ENCODE assay signal across 6 cellular contexts in the genomic region with DNA sequence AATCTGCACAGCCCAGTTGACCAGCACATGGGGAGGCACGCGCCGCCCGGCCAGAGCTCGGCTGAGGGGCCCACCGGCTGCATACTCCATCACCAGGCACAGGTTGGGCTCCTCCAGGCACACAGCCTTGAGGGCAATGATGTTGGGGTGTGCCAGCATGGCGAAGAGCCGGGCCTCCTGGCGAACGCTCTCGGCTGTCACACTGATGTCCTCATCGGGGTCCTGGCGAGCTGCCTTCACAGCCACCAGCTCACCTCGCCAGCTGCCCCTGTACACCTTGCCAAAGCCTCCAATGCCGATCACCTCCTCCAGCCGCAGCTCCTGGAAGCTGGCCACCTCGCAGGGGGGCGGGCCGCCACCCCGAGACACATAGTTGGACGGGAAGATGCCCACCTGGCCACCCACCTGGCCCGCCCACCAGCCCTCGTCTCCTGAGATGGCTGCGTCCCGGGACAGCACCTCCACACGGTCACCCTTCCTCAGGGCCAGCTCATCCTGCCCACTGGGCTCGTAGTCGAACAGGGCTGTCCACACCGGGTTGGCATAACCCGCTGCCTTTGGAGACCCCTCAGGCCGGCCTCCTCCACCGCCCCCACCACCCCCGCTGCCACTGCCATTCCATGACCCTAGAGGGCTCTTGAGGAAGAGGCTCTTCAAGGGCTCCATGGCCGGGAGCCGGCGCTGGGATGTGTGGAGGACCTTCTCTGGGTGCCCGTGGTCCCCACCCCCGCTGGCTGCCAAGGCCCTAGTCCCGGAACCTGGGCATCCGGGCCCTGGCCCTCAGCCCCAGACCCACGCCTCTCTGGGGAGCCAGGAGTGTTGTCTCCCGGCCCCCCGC. TPM values are rescaled to one million over a fixed set of nuclear protein-coding genes. Genes with fewer than 3 reads are reported as not detected.
A peak's percentile ranks its signal among the peaks of the same experiment; 100 is the strongest.
DNase-seq lines count a peak whose midpoint lies in the region; FAIRE-seq and TF ChIP-seq lines count a peak whose summit lies in the region.

No MANE protein-coding gene starts in this region.

- no TSS peak for BruUV-seq in Calu3 (replicated peaks; lab: Mats Ljungman, UMichigan)

- H3K4me3 Mint-ChIP-seq in Calu3 (ENCODE audit: low read depth, unreplicated experiment): peak overlapping the region; percentile 93
- peak overlapping the region; percentile 91 for H3K4me3 Mint-ChIP-seq in T-helper 2 cell treated with Interferon-gamma antibody and Interleukin-4, amounts not matched to agents 5 μg/mL and 100 μg/mL, for 36 hours

- peaks cover 46% of the 10 kb centered on the region for H3K4me1 Mint-ChIP-seq in Calu3 (ENCODE audit: low read depth, unreplicated experiment)
- H3K4me1 Mint-ChIP-seq in T-helper 2 cell treated with Interferon-gamma antibody and Interleukin-4, amounts not matched to agents 5 μg/mL and 100 μg/mL, for 36 hours (ENCODE audit: low read depth): peaks cover 38% of the 10 kb centered on the region

- peak overlapping the region; percentile 62 to 96 (median 93) for H3K4me3 ChIP-seq in keratinocyte (ENCODE audit: control insufficient read depth in 2 of 3, extremely low read depth in 1 of 3, insufficient read depth in 2 of 3, low read depth in 1 of 3, low read length in 3 of 3)

- peaks cover 86% of the 10 kb centered on the region for H3K36me3 Mint-ChIP-seq in Calu3 (ENCODE audit: insufficient read depth, unreplicated experiment)
- peaks cover 35% of the 10 kb centered on the region for H3K36me3 Mint-ChIP-seq in T-helper 2 cell treated with Interferon-gamma antibody and Interleukin-4, amounts not matched to agents 5 μg/mL and 100 μg/mL, for 36 hours (ENCODE audit: low read depth)

- no peak for FAIRE-seq in keratinocyte (lab: Jason Lieb, UNC)
- FAIRE-seq in D721Med (lab: Jason Lieb, UNC): no peak

- no peaks in the 10 kb centered on the region for H3K9me1 ChIP-seq in keratinocyte (ENCODE audit: control insufficient read depth, extremely low read depth, insufficient read depth, low read length)

- H3K4me1 ChIP-seq in keratinocyte (ENCODE audit: control insufficient read depth, extremely low read depth, insufficient read depth, low read length): peaks cover 25% of the 10 kb centered on the region

- TF ChIP-seq CTCF in Calu3 (IDR thresholded peaks at IDR 0.05; ENCODE audit: unreplicated experiment) (no peak), keratinocyte (optimal IDR thresholded peaks at IDR 0.05 in 1 of 3, IDR thresholded peaks at IDR 0.05 in 1 of 3, conservative IDR thresholded peaks at IDR 0.05 in 1 of 3; ENCODE audit: extremely low read depth in 1 of 3, insufficient read depth in 2 of 3, low read length in 3 of 3) (no peak), D721Med (IDR thresholded peaks at IDR 0.05; ENCODE audit: insufficient read depth, missing control alignments) (no peak)

- peak overlapping the region; percentile 88 for H3K4me2 ChIP-seq in keratinocyte (ENCODE audit: control insufficient read depth, extremely low read depth, insufficient read depth, low read depth, low read length)

- H4K20me1 ChIP-seq in keratinocyte (ENCODE audit: control insufficient read depth, extremely low read depth, insufficient read depth, low read length): no peaks in the 10 kb centered on the region

- DNase-seq in Calu3 (peak; percentile 16), keratinocyte (ENCODE audit: low read depth, low spot score) (no peak), D721Med (ENCODE audit: insufficient read length, low spot score) (no peak), NCI-H510A treated with DMSO at 0.1 percent for 48 hours (lab: John Stamatoyannopoulos, UW) (no peak), NCI-H1436 (lab: John Stamatoyannopoulos, UW) (no peak)
- no peak for DNase-seq in T-helper 2 cell treated with Interferon-gamma antibody and Interleukin-4, amounts not matched to agents 5 μg/mL and 100 μg/mL, for 36 hours (ENCODE audit: low spot score)

- H3K27ac Mint-ChIP-seq in Calu3 (ENCODE audit: unreplicated experiment): peak overlapping the region; percentile 95
- H3K27ac Mint-ChIP-seq in T-helper 2 cell treated with Interferon-gamma antibody and Interleukin-4, amounts not matched to agents 5 μg/mL and 100 μg/mL, for 36 hours: peak overlapping the region; percentile 93

- H2AFZ ChIP-seq in keratinocyte (ENCODE audit: control insufficient read depth, low read length): peak overlapping the region; percentile 73

- intact Hi-C loops in Calu3 (cut with micrococcal nuclease; ENCODE audit: unreplicated experiment): no loop called here

- H3K27me3 Mint-ChIP-seq in Calu3 (ENCODE audit: unreplicated experiment): no peaks in the 10 kb centered on the region
- H3K27me3 Mint-ChIP-seq in T-helper 2 cell treated with Interferon-gamma antibody and Interleukin-4, amounts not matched to agents 5 μg/mL and 100 μg/mL, for 36 hours (ENCODE audit: low read depth): peaks cover 3% of the 10 kb centered on the region

- peaks cover 63% of the 10 kb centered on the region for H3K79me2 ChIP-seq in keratinocyte (ENCODE audit: control insufficient read depth, insufficient read depth, low read length)

- peak overlapping the region; percentile 99 for H3K27ac ChIP-seq in keratinocyte (ENCODE audit: control insufficient read depth, insufficient read depth, low read length)

- H3K9ac ChIP-seq in keratinocyte (ENCODE audit: control insufficient read depth, extremely low read depth, insufficient read depth, low read length): peak overlapping the region; percentile 99

- CTCF ChIA-PET in Calu3 (lab: Charles Lee): interaction anchor here (0.6 kb wide), 2 partner anchors 11 to 501 kb away, joined by 3 read pairs; a partner anchor contains a TSS

- H3K9me3 ChIP-seq in keratinocyte (ENCODE audit: control insufficient read depth, low read depth, low read length): no peaks in the 10 kb centered on the region

- peaks cover 15 to 30% of the 10 kb centered on the region in 2 experiments for H3K36me3 ChIP-seq in keratinocyte (ENCODE audit: control insufficient read depth in 2 of 2, extremely low read depth in 1 of 2, insufficient read depth in 2 of 2, low read length in 2 of 2)

- no peaks in the 10 kb centered on the region for H3K27me3 ChIP-seq in keratinocyte (ENCODE audit: control insufficient read depth, extremely low read depth, insufficient read depth, low read length)

- H3K9me3 Mint-ChIP-seq in Calu3 (ENCODE audit: low read depth, unreplicated experiment): no peaks in the 10 kb centered on the region
- no peaks in the 10 kb centered on the region for H3K9me3 Mint-ChIP-seq in T-helper 2 cell treated with Interferon-gamma antibody and Interleukin-4, amounts not matched to agents 5 μg/mL and 100 μg/mL, for 36 hours

- dilution Hi-C loops in keratinocyte (cut with MboI; ENCODE audit: extremely low pct_ligation_motif_present, low sequenced_read_pairs): no loop called here

RNA-seq across cellular contexts. Expression of a gene that starts 0.7 kb away (rescaled TPM):
- 86.3 and 91.4 TPM in 2 replicates for total RNA-seq in Calu3 (2022)
- polyA plus RNA-seq in keratinocyte: 13.6 to 18.8 TPM (median 17.5 TPM) in 3 replicates
- 16.5 TPM for polyA plus RNA-seq in keratinocyte (2011; ENCODE audit: low read depth)
- polyA plus RNA-seq in keratinocyte (2011; cell fraction: cytosol; rRNA removed): 13.9 and 26.8 TPM in 2 replicates
- 16.8 and 28.6 TPM in 2 replicates for polyA plus RNA-seq in keratinocyte (2011; cell fraction: nucleus; rRNA removed)
- polyA plus RNA-seq in keratinocyte (2012; ENCODE audit: low replicate concordance): 19.2 and 29.1 TPM in 2 replicates
- 19.5 to 32.4 TPM (median 32.4 TPM) in 3 replicates for polyA minus RNA-seq in keratinocyte
- polyA minus RNA-seq in keratinocyte (2011; cell fraction: cytosol; rRNA and poly(A)+ RNA removed): 34.0 TPM
- polyA minus RNA-seq in keratinocyte (2011; cell fraction: nucleus; rRNA and poly(A)+ RNA removed): 16.4 and 21.2 TPM in 2 replicates

RNA-seq across cellular contexts. Expression of a gene that starts 2.3 kb away (rescaled TPM):
- 72.8 and 77.4 TPM in 2 replicates for total RNA-seq in Calu3 (2022)
- polyA plus RNA-seq in keratinocyte: 6.1 to 16.5 TPM (median 10.5 TPM) in 3 replicates
- 2.9 TPM for polyA plus RNA-seq in keratinocyte (2011; ENCODE audit: low read depth)
- polyA plus RNA-seq in keratinocyte (2011; cell fraction: cytosol; rRNA removed): 5.5 and 9.7 TPM in 2 replicates
- polyA plus RNA-seq in keratinocyte (2011; cell fraction: nucleus; rRNA removed): 45.9 and 65.6 TPM in 2 replicates
- polyA plus RNA-seq in keratinocyte (2012; ENCODE audit: low replicate concordance): 16.6 and 25.6 TPM in 2 replicates
- polyA minus RNA-seq in keratinocyte: 26.5 to 94.3 TPM (median 29.5 TPM) in 3 replicates
- polyA minus RNA-seq in keratinocyte (2011; cell fraction: cytosol; rRNA and poly(A)+ RNA removed): 33.4 TPM
- polyA minus RNA-seq in keratinocyte (2011; cell fraction: nucleus; rRNA and poly(A)+ RNA removed): 97.7 and 104 TPM in 2 replicates

RNA-seq across cellular contexts. Expression of a gene that starts 17.7 kb away (rescaled TPM):
- 1.2 and 1.4 TPM in 2 replicates for total RNA-seq in Calu3 (2022)
- polyA plus RNA-seq in keratinocyte: 0.14 to 1.5 TPM (median 0.46 TPM) in 3 replicates
- not detected for polyA plus RNA-seq in keratinocyte (2011; ENCODE audit: low read depth)
- polyA plus RNA-seq in keratinocyte (2011; cell fraction: cytosol; rRNA removed): 0.18 and 0.19 TPM in 2 replicates
- polyA plus RNA-seq in keratinocyte (2011; cell fraction: nucleus; rRNA removed): 0.34 and 0.51 TPM in 2 replicates
- 0.63 and 0.75 TPM in 2 replicates for polyA plus RNA-seq in keratinocyte (2012; ENCODE audit: low replicate concordance)
- polyA minus RNA-seq in keratinocyte: 0.26 TPM in 1 of 3 replicates, not detected in the others
- polyA minus RNA-seq in keratinocyte (2011; cell fraction: cytosol; rRNA and poly(A)+ RNA removed): not detected
- not detected in 2 replicates for polyA minus RNA-seq in keratinocyte (2011; cell fraction: nucleus; rRNA and poly(A)+ RNA removed)

RNA-seq across cellular contexts. Expression of a gene that starts 24.6 kb away (rescaled TPM):
- 33.0 and 41.3 TPM in 2 replicates for total RNA-seq in Calu3 (2022)
- 4.5 to 7.2 TPM (median 7.1 TPM) in 3 replicates for polyA plus RNA-seq in keratinocyte
- polyA plus RNA-seq in keratinocyte (2011; ENCODE audit: low read depth): 8.5 TPM
- 2.7 and 6.2 TPM in 2 replicates for polyA plus RNA-seq in keratinocyte (2011; cell fraction: cytosol; rRNA removed)
- polyA plus RNA-seq in keratinocyte (2011; cell fraction: nucleus; rRNA removed): 5.3 and 7.0 TPM in 2 replicates
- polyA plus RNA-seq in keratinocyte (2012; ENCODE audit: low replicate concordance): 15.3 and 16.2 TPM in 2 replicates
- 7.4 to 49.8 TPM (median 9.6 TPM) in 3 replicates for polyA minus RNA-seq in keratinocyte
- 11.9 TPM for polyA minus RNA-seq in keratinocyte (2011; cell fraction: cytosol; rRNA and poly(A)+ RNA removed)
- 6.1 and 8.1 TPM in 2 replicates for polyA minus RNA-seq in keratinocyte (2011; cell fraction: nucleus; rRNA and poly(A)+ RNA removed)

RNA-seq across cellular contexts. Expression of a gene that starts 37.5 kb away (rescaled TPM):
- total RNA-seq in Calu3 (2022): 73.7 and 81.0 TPM in 2 replicates
- polyA plus RNA-seq in keratinocyte: 8.5 to 14.0 TPM (median 10.4 TPM) in 3 replicates
- polyA plus RNA-seq in keratinocyte (2011; ENCODE audit: low read depth): 28.9 TPM
- 5.2 and 16.1 TPM in 2 replicates for polyA plus RNA-seq in keratinocyte (2011; cell fraction: cytosol; rRNA removed)
- polyA plus RNA-seq in keratinocyte (2011; cell fraction: nucleus; rRNA removed): 35.7 and 50.9 TPM in 2 replicates
- 12.7 and 19.8 TPM in 2 replicates for polyA plus RNA-seq in keratinocyte (2012; ENCODE audit: low replicate concordance)
- 9.8 to 25.0 TPM (median 16.6 TPM) in 3 replicates for polyA minus RNA-seq in keratinocyte
- polyA minus RNA-seq in keratinocyte (2011; cell fraction: cytosol; rRNA and poly(A)+ RNA removed): 36.8 TPM
- 21.4 and 21.5 TPM in 2 replicates for polyA minus RNA-seq in keratinocyte (2011; cell fraction: nucleus; rRNA and poly(A)+ RNA removed)
